Comparison of ENCODE assay signal across 1 cellular context in the genomic region with DNA sequence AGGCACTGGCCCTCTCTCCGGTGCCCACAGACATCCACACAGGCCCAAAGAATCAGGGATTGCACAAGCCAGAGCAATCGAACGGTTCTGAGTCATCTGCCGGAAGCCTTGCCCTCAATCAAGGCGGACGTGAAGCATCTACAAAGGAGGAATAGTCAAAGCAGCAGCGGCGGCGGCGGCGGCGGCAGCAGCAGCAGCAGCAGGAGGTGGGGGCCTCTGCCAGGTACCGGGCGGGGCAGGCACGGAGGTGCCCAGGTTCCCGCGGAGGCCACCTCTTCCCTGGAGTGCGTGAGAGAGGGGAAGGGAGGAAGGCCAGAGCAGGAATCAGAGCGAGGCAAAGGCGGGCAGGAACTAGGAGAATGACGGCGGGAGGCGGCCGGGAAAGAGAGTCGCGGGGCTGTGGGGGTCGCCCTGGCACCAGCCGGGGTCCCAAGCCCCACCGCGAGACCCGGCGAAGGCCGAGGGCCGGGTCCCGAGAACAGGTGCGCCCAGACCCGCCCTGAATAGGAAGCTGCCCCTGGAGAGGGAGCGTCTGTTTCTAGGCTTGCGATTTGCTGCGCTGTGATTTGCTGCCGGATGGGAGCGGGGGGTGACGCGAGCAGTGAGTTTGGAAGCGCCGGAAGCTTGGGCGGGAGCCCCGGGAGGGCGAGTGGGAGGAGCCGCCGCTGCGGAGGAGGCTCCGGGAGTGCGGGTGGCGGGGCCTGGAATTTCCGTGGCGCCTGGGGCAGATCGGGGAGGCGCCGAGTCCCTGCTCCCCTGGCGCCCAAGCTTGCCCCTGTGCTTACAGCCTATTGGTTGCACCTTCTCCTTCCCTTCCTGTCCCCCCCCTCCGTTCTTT.
TF ChIP-seq lines count a peak whose summit lies in the region.

A gene with protein sequence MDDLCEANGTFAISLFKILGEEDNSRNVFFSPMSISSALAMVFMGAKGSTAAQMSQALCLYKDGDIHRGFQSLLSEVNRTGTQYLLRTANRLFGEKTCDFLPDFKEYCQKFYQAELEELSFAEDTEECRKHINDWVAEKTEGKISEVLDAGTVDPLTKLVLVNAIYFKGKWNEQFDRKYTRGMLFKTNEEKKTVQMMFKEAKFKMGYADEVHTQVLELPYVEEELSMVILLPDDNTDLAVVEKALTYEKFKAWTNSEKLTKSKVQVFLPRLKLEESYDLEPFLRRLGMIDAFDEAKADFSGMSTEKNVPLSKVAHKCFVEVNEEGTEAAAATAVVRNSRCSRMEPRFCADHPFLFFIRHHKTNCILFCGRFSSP (plus strand): TSS at position 117 of the 838 bp plus-strand sequence. CDS start 8,228 bp downstream, outside the sequence.

TF ChIP-seq in GM12878, 131 proteins besides CTCF, POLR2A, EP300 and RAD21 (continued from another document and continues in another):
- TF ChIP-seq, protein P1, sequence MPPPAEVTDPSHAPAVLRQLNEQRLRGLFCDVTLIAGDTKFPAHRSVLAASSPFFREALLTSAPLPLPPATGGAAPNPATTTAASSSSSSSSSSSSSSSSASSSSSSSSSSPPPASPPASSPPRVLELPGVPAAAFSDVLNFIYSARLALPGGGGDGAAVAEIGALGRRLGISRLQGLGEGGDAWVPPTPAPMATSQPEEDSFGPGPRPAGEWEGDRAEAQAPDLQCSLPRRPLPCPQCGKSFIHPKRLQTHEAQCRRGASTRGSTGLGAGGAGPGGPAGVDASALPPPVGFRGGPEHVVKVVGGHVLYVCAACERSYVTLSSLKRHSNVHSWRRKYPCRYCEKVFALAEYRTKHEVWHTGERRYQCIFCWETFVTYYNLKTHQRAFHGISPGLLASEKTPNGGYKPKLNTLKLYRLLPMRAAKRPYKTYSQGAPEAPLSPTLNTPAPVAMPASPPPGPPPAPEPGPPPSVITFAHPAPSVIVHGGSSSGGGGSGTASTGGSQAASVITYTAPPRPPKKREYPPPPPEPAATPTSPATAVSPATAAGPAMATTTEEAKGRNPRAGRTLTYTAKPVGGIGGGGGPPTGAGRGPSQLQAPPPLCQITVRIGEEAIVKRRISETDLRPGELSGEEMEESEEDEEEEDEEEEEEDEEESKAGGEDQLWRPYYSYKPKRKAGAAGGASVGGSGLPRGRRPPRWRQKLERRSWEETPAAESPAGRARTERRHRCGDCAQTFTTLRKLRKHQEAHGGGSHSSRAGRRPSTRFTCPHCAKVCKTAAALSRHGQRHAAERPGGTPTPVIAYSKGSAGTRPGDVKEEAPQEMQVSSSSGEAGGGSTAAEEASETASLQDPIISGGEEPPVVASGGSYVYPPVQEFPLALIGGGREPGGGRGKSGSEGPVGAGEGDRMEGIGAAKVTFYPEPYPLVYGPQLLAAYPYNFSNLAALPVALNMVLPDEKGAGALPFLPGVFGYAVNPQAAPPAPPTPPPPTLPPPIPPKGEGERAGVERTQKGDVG (CRISPR knock-in tag; IDR thresholded peaks at IDR 0.05) = no peak
- TF ChIP-seq, protein P2, sequence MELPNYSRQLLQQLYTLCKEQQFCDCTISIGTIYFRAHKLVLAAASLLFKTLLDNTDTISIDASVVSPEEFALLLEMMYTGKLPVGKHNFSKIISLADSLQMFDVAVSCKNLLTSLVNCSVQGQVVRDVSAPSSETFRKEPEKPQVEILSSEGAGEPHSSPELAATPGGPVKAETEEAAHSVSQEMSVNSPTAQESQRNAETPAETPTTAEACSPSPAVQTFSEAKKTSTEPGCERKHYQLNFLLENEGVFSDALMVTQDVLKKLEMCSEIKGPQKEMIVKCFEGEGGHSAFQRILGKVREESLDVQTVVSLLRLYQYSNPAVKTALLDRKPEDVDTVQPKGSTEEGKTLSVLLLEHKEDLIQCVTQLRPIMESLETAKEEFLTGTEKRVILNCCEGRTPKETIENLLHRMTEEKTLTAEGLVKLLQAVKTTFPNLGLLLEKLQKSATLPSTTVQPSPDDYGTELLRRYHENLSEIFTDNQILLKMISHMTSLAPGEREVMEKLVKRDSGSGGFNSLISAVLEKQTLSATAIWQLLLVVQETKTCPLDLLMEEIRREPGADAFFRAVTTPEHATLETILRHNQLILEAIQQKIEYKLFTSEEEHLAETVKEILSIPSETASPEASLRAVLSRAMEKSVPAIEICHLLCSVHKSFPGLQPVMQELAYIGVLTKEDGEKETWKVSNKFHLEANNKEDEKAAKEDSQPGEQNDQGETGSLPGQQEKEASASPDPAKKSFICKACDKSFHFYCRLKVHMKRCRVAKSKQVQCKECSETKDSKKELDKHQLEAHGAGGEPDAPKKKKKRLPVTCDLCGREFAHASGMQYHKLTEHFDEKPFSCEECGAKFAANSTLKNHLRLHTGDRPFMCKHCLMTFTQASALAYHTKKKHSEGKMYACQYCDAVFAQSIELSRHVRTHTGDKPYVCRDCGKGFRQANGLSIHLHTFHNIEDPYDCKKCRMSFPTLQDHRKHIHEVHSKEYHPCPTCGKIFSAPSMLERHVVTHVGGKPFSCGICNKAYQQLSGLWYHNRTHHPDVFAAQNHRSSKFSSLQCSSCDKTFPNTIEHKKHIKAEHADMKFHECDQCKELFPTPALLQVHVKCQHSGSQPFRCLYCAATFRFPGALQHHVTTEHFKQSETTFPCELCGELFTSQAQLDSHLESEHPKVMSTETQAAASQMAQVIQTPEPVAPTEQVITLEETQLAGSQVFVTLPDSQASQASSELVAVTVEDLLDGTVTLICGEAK (IDR thresholded peaks at IDR 0.05; ENCODE audit: borderline replicate concordance) = no peak
- TF ChIP-seq IKZF1 (conservative IDR thresholded peaks at IDR 0.05) (peak; percentile 90), YBX1 (IDR thresholded peaks at IDR 0.05) (no peak), POU2F2 (IDR thresholded peaks at IDR 0.05; ENCODE audit: borderline replicate concordance, low read depth, low read length) (peak; percentile 56; the same call in 2 of the 3 replicates), SMARCA5 (IDR thresholded peaks at IDR 0.05) (no peak), SMC3 (IDR thresholded peaks at IDR 0.05; ENCODE audit: borderline replicate concordance, low read length) (0 out of 2 replicates have a peak, but pooled peaks have one; percentile 8), RAD51 (IDR thresholded peaks at IDR 0.05) (no peak), PAX5 (IDR thresholded peaks at IDR 0.05; ENCODE audit: borderline replicate concordance, low read depth, low read length) (no peak), ZSCAN29 (IDR thresholded peaks at IDR 0.05) (no peak), POLR2AphosphoS5 (IDR thresholded peaks at IDR 0.05; ENCODE audit: low read length) (peak; percentile 83; the same call in 1 of the 2 replicates), CBX5 (IDR thresholded peaks at IDR 0.05; ENCODE audit: low read depth) (no peak), RELA (IDR thresholded peaks at IDR 0.05; ENCODE audit: borderline replicate concordance, partially characterized antibody) (peak; percentile 40), NR2F1 (conservative IDR thresholded peaks at IDR 0.05) (no peak), LARP7 (IDR thresholded peaks at IDR 0.05) (peak; percentile 71; the same call in 1 of the 2 replicates), SRF (IDR thresholded peaks at IDR 0.05; ENCODE audit: low read depth in 2 of 2, low read length in 2 of 2) (peak; percentile 50 to 95; a peak in 3 of 4 replicates), RFX5 (IDR thresholded peaks at IDR 0.05; ENCODE audit: low read depth, low read length) (peak; percentile 62; the same call in 1 of the 2 replicates), TBL1XR1 (IDR thresholded peaks at IDR 0.05; ENCODE audit: low read depth, low read length) (no peak), FOXK2 (IDR thresholded peaks at IDR 0.05) (no peak), SPI1 (IDR thresholded peaks at IDR 0.05; ENCODE audit: borderline replicate concordance, insufficient read depth, low read depth, low read length) (no peak), BCL11A (IDR thresholded peaks at IDR 0.05; ENCODE audit: low read depth, low read length) (peak; percentile 11; the same call in 1 of the 2 replicates), ZNF622 (IDR thresholded peaks at IDR 0.05) (no peak), KLF5 (IDR thresholded peaks at IDR 0.05; ENCODE audit: partially characterized antibody) (no peak), STAT1 (conservative IDR thresholded peaks at IDR 0.05) (no peak), BMI1 (IDR thresholded peaks at IDR 0.05; ENCODE audit: borderline replicate concordance) (no peak), TARDBP (IDR thresholded peaks at IDR 0.05; ENCODE audit: borderline replicate concordance) (no peak), HDGF (IDR thresholded peaks at IDR 0.05) (no peak)
- TF ChIP-seq, protein P3, sequence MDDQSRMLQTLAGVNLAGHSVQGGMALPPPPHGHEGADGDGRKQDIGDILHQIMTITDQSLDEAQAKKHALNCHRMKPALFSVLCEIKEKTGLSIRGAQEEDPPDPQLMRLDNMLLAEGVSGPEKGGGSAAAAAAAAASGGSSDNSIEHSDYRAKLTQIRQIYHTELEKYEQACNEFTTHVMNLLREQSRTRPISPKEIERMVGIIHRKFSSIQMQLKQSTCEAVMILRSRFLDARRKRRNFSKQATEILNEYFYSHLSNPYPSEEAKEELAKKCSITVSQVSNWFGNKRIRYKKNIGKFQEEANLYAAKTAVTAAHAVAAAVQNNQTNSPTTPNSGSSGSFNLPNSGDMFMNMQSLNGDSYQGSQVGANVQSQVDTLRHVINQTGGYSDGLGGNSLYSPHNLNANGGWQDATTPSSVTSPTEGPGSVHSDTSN (IDR thresholded peaks at IDR 0.05; ENCODE audit: insufficient replicate concordance, low read depth, low read length) = peak; percentile 61
- TF ChIP-seq, protein P4, sequence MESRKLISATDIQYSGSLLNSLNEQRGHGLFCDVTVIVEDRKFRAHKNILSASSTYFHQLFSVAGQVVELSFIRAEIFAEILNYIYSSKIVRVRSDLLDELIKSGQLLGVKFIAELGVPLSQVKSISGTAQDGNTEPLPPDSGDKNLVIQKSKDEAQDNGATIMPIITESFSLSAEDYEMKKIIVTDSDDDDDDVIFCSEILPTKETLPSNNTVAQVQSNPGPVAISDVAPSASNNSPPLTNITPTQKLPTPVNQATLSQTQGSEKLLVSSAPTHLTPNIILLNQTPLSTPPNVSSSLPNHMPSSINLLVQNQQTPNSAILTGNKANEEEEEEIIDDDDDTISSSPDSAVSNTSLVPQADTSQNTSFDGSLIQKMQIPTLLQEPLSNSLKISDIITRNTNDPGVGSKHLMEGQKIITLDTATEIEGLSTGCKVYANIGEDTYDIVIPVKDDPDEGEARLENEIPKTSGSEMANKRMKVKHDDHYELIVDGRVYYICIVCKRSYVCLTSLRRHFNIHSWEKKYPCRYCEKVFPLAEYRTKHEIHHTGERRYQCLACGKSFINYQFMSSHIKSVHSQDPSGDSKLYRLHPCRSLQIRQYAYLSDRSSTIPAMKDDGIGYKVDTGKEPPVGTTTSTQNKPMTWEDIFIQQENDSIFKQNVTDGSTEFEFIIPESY (IDR thresholded peaks at IDR 0.05) = no peak
- TF ChIP-seq, protein P5, sequence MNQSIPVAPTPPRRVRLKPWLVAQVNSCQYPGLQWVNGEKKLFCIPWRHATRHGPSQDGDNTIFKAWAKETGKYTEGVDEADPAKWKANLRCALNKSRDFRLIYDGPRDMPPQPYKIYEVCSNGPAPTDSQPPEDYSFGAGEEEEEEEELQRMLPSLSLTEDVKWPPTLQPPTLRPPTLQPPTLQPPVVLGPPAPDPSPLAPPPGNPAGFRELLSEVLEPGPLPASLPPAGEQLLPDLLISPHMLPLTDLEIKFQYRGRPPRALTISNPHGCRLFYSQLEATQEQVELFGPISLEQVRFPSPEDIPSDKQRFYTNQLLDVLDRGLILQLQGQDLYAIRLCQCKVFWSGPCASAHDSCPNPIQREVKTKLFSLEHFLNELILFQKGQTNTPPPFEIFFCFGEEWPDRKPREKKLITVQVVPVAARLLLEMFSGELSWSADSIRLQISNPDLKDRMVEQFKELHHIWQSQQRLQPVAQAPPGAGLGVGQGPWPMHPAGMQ (IDR thresholded peaks at IDR 0.05; ENCODE audit: borderline replicate concordance) = no peak
- TF ChIP-seq, protein P6, sequence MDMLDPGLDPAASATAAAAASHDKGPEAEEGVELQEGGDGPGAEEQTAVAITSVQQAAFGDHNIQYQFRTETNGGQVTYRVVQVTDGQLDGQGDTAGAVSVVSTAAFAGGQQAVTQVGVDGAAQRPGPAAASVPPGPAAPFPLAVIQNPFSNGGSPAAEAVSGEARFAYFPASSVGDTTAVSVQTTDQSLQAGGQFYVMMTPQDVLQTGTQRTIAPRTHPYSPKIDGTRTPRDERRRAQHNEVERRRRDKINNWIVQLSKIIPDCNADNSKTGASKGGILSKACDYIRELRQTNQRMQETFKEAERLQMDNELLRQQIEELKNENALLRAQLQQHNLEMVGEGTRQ (IDR thresholded peaks at IDR 0.05; ENCODE audit: borderline replicate concordance, low read depth, low read length) = no peak
- TF ChIP-seq, protein P7, sequence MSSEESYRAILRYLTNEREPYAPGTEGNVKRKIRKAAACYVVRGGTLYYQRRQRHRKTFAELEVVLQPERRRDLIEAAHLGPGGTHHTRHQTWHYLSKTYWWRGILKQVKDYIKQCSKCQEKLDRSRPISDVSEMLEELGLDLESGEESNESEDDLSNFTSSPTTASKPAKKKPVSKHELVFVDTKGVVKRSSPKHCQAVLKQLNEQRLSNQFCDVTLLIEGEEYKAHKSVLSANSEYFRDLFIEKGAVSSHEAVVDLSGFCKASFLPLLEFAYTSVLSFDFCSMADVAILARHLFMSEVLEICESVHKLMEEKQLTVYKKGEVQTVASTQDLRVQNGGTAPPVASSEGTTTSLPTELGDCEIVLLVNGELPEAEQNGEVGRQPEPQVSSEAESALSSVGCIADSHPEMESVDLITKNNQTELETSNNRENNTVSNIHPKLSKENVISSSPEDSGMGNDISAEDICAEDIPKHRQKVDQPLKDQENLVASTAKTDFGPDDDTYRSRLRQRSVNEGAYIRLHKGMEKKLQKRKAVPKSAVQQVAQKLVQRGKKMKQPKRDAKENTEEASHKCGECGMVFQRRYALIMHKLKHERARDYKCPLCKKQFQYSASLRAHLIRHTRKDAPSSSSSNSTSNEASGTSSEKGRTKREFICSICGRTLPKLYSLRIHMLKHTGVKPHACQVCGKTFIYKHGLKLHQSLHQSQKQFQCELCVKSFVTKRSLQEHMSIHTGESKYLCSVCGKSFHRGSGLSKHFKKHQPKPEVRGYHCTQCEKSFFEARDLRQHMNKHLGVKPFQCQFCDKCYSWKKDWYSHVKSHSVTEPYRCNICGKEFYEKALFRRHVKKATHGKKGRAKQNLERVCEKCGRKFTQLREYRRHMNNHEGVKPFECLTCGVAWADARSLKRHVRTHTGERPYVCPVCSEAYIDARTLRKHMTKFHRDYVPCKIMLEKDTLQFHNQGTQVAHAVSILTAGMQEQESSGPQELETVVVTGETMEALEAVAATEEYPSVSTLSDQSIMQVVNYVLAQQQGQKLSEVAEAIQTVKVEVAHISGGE (CRISPR knock-in tag; IDR thresholded peaks at IDR 0.05) = no peak
- TF ChIP-seq, protein P8, sequence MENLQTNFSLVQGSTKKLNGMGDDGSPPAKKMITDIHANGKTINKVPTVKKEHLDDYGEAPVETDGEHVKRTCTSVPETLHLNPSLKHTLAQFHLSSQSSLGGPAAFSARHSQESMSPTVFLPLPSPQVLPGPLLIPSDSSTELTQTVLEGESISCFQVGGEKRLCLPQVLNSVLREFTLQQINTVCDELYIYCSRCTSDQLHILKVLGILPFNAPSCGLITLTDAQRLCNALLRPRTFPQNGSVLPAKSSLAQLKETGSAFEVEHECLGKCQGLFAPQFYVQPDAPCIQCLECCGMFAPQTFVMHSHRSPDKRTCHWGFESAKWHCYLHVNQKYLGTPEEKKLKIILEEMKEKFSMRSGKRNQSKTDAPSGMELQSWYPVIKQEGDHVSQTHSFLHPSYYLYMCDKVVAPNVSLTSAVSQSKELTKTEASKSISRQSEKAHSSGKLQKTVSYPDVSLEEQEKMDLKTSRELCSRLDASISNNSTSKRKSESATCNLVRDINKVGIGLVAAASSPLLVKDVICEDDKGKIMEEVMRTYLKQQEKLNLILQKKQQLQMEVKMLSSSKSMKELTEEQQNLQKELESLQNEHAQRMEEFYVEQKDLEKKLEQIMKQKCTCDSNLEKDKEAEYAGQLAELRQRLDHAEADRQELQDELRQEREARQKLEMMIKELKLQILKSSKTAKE (IDR thresholded peaks at IDR 0.05; ENCODE audit: low read depth, poor library complexity, severe bottlenecking) = no peak
